In the genomic region with DNA sequence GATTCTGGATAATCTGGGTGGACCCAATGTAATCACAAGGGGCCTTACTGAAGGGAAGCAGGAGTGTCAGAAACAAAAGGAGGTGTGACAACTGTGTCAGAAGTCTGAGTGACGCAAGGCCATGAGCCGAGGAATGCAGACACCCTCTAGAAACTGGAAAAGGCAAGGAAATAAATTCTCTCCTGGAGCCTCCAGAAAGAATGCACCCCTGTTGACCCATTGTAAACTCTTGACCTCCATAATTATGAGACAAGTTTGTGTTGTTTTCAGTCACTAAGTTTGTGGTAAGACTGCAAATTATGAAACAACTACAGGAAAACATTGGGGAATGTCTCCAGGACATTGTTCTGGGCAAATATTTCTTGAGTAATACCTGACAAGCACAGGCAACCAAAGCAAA, we compare ENCODE assay signal across 14 cellular contexts. TPM values are rescaled to one million over a fixed set of nuclear protein-coding genes. Genes with fewer than 3 reads are reported as not detected.
DNase-seq lines count a peak whose midpoint lies in the region; ATAC-seq and TF ChIP-seq lines count a peak whose summit lies in the region.
"Had no signal": no experiment of that assay in that cellular context is flagged by ENCODE, and none has a peak within 500 bp of the region (broad histone marks: within the 10 kb centered on the region; RNA-seq: fewer than 3 reads in every experiment).

No MANE protein-coding gene starts in this region.

- H3K4me3 ChIP-seq in IMR-90 (ENCODE audit: insufficient read depth, low read depth, low read length): no peak overlapping the region
- H3K4me3 ChIP-seq in mammary epithelial cell (replicated peaks in 1 of 3; ENCODE audit: insufficient read depth in 1 of 3, low read depth in 2 of 3, low read length in 3 of 3): no peak overlapping the region
- H3K4me3 ChIP-seq: gastrocnemius medialis, SJSA1, spleen had no signal

- peaks cover 16% of the 10 kb centered on the region for H3K9me1 ChIP-seq in IMR-90 (ENCODE audit: insufficient read depth, low read length)

- DNase-seq in IMR-90 (no peak), mammary epithelial cell (peak; percentile 61), foreskin keratinocyte (peak; percentile 16 to 32), sciatic nerve (ENCODE audit: low spot score) (peak; percentile 4), NOMO-1 treated with DMSO at 0.1 percent for 48 hours (lab: John Stamatoyannopoulos, UW; ENCODE audit: unreplicated experiment) (no peak), NCI-H2081 treated with DMSO at 0.1 percent for 48 hours (lab: John Stamatoyannopoulos, UW) (no peak), GDM1 (lab: John Stamatoyannopoulos, UW) (no peak)
- DNase-seq: gastrocnemius medialis, NCI-H1092 treated with DMSO at 0.1 percent for 48 hours, spleen had no signal

- BruUV-seq in IMR-90 (replicated peaks; lab: Mats Ljungman, UMichigan): no TSS peak
- BruUV-seq in mammary epithelial cell (replicated peaks; lab: Mats Ljungman, UMichigan): no TSS peak

- no peaks in the 10 kb centered on the region for H4K20me1 ChIP-seq in IMR-90 (ENCODE audit: insufficient read depth, low read length)
- H4K20me1 ChIP-seq in mammary epithelial cell (ENCODE audit: insufficient read depth, low read length): no peaks in the 10 kb centered on the region

- H3K9ac ChIP-seq in IMR-90 (ENCODE audit: low read depth, low read length) (no peak overlapping the region), mammary epithelial cell (ENCODE audit: insufficient read depth, low read length) (no peak overlapping the region)
- H3K9ac ChIP-seq: parathyroid adenoma had no signal

- POLR2A ChIA-PET in IMR-90 (lab: Charles Lee; ENCODE audit: unreplicated experiment): no interaction called here

- dilution Hi-C loops in IMR-90 (cut with HindIII; ENCODE audit: low sequenced_read_pairs, unreplicated experiment): no loop called here
- dilution Hi-C loops in mammary epithelial cell (cut with HindIII; ENCODE audit: low sequenced_read_pairs): no loop called here

- H3K27ac ChIP-seq in IMR-90 (ENCODE audit: insufficient read depth, low read length): no peak overlapping the region
- no peak overlapping the region for H3K27ac ChIP-seq in mammary epithelial cell (ENCODE audit: insufficient read depth, low read depth, low read length)
- no peak overlapping the region for H3K27ac ChIP-seq in foreskin keratinocyte
- H3K27ac ChIP-seq: C4-2B, gastrocnemius medialis, parathyroid adenoma, SJSA1, spleen had no signal

- ATAC-seq in IMR-90 (ENCODE audit: low read depth): peak; percentile 8; the same call in 1 of the 2 replicates
- ATAC-seq in foreskin keratinocyte: no peak
- no peak for ATAC-seq in sciatic nerve
- ATAC-seq: gastrocnemius medialis, HCT116 had no signal

- H3K4me2 ChIP-seq in IMR-90 (ENCODE audit: low read depth, low read length) (no peak overlapping the region), mammary epithelial cell (ENCODE audit: insufficient read depth, low read depth, low read length) (no peak overlapping the region)

- H3K9me3 ChIP-seq in IMR-90 (ENCODE audit: control insufficient read depth, insufficient read depth, low read length) (no peaks in the 10 kb centered on the region), mammary epithelial cell (replicated peaks; ENCODE audit: insufficient read depth, low read length) (no peaks in the 10 kb centered on the region)
- H3K9me3 ChIP-seq: gastrocnemius medialis, SJSA1, spleen had no signal

- H2AK9ac ChIP-seq in IMR-90 (replicated peaks; ENCODE audit: low read depth, low read length, poor library complexity): no peak overlapping the region

- H2AFZ ChIP-seq in IMR-90 (replicated peaks; ENCODE audit: low read length, poor library complexity) (no peak overlapping the region), mammary epithelial cell (ENCODE audit: low read depth, low read length) (no peak overlapping the region)
- H2AFZ ChIP-seq: parathyroid adenoma had no signal

- TF ChIP-seq CTCF in IMR-90 (conservative IDR thresholded peaks at IDR 0.05; ENCODE audit: low read depth, low read length) (no peak), mammary epithelial cell (conservative IDR thresholded peaks at IDR 0.05 in 1 of 2, IDR thresholded peaks at IDR 0.05 in 1 of 2; ENCODE audit: extremely low read depth in 1 of 2, insufficient read depth in 1 of 2, low read depth in 1 of 2, low read length in 2 of 2) (no peak), foreskin keratinocyte (conservative IDR thresholded peaks at IDR 0.05) (no peak)

- peaks cover 8% of the 10 kb centered on the region for H3K36me3 ChIP-seq in IMR-90 (ENCODE audit: control insufficient read depth, insufficient read depth, low read length)
- H3K36me3 ChIP-seq in mammary epithelial cell (ENCODE audit: insufficient read depth, low read length): no peaks in the 10 kb centered on the region
- H3K36me3 ChIP-seq: gastrocnemius medialis, SJSA1, spleen had no signal

- no peak overlapping the region for H3K56ac ChIP-seq in IMR-90 (ENCODE audit: extremely low read depth, insufficient read depth, low read length)

- H3K4me1 ChIP-seq in IMR-90 (ENCODE audit: control insufficient read depth, insufficient read depth, low read length): peaks cover 11% of the 10 kb centered on the region
- H3K4me1 ChIP-seq in mammary epithelial cell (ENCODE audit: insufficient read depth, low read length): peaks cover 14% of the 10 kb centered on the region
- no peaks in the 10 kb centered on the region for H3K4me1 ChIP-seq in foreskin keratinocyte
- H3K4me1 ChIP-seq: gastrocnemius medialis, parathyroid adenoma, SJSA1 had no signal

- TF ChIP-seq RAD21 in IMR-90 (IDR thresholded peaks at IDR 0.05; ENCODE audit: low read length): no peak

- CTCF ChIA-PET in IMR-90 (lab: Yijun Ruan, JAX) (no interaction called here), mammary epithelial cell (lab: Charles Lee; ENCODE audit: low non-redundant PET) (no interaction called here)

- H3K27me3 ChIP-seq in IMR-90 (ENCODE audit: control insufficient read depth, insufficient read depth, low read length) (no peaks in the 10 kb centered on the region), mammary epithelial cell (ENCODE audit: insufficient read depth, low read length) (no peaks in the 10 kb centered on the region), foreskin keratinocyte (no peaks in the 10 kb centered on the region)
- H3K27me3 ChIP-seq: gastrocnemius medialis, SJSA1, spleen had no signal

- H3K4ac ChIP-seq in IMR-90 (ENCODE audit: low read depth, low read length): no peak overlapping the region

- peaks cover 0 to 4% of the 10 kb centered on the region in 2 experiments; a peak in 1 of 4 replicates for H3K79me1 ChIP-seq in IMR-90 (ENCODE audit: low read depth in 1 of 2, low read length in 2 of 2)

- intact Hi-C loops in IMR-90 (cut with micrococcal nuclease): no loop called here
- intact Hi-C loops in mammary epithelial cell (cut with micrococcal nuclease): no loop called here
- intact Hi-C loops in sciatic nerve (cut with DNase I): no loop called here

- H3K18ac ChIP-seq in IMR-90 (ENCODE audit: low read depth, low read length): peak overlapping the region; percentile 57; the same call in 1 of the 2 replicates

- WGBS in IMR-90 (ENCODE audit: extremely low coverage in 2 of 2, insufficient read length in 1 of 2), 2 experiments: no CpG with 5 or more reads among the region's 2 CpGs
- WGBS in mammary epithelial cell (ENCODE audit: low coverage, missing lambda C conversion rate): 91% methylated on average over 2 of the region's 2 CpGs

- no peak overlapping the region; the same call in 2 of the 3 replicates for H2BK15ac ChIP-seq in IMR-90 (ENCODE audit: low read depth, low read length)

- peak overlapping the region; percentile 29 for H2AK5ac ChIP-seq in IMR-90 (ENCODE audit: low read depth, low read length)

- 0 out of 2 replicates have a peak overlapping the region, but pooled peaks have one; percentile 3 for H3K14ac ChIP-seq in IMR-90 (replicated peaks; ENCODE audit: low read depth, low read length)

- H4K8ac ChIP-seq in IMR-90 (ENCODE audit: low read depth in 2 of 2, low read length in 2 of 2): no peak overlapping the region

- peak overlapping the region; percentile 85; the same call in 1 of the 2 replicates for H4K5ac ChIP-seq in IMR-90 (ENCODE audit: low read depth, low read length)

- H3K23ac ChIP-seq in IMR-90 (ENCODE audit: low read depth, low read length): no peak overlapping the region

- H4K91ac ChIP-seq in IMR-90 (ENCODE audit: insufficient read depth, low read depth, low read length): no peak overlapping the region

- H2BK5ac ChIP-seq in IMR-90 (ENCODE audit: low read depth, low read length, poor library complexity, severe bottlenecking): peak overlapping the region; percentile 29

- H3K79me2 ChIP-seq in mammary epithelial cell (ENCODE audit: insufficient read depth, low read length): no peaks in the 10 kb centered on the region
- H3K79me2 ChIP-seq: parathyroid adenoma had no signal

- H2BK20ac ChIP-seq in IMR-90 (ENCODE audit: low read depth, low read length): no peak overlapping the region; the same call in 1 of the 2 replicates

- in situ Hi-C loops in IMR-90 (cut with MboI; ENCODE audit: low sequenced_read_pairs): no loop called here
- in situ Hi-C loops in mammary epithelial cell (cut with MboI; ENCODE audit: low sequenced_read_pairs in 2 of 2): no loop called here

- TF ChIP-seq POLR2A in IMR-90 (IDR thresholded peaks at IDR 0.05; ENCODE audit: low read depth, low read length): no peak

- no peak overlapping the region for H2BK120ac ChIP-seq in IMR-90 (ENCODE audit: low read depth, low read length)

TF ChIP-seq in IMR-90, 13 proteins besides CTCF, POLR2A, EP300 and RAD21 (continues in another document):
- TF ChIP-seq CEBPB (IDR thresholded peaks at IDR 0.05; ENCODE audit: low read depth, low read length) (no peak), NFE2L2 (IDR thresholded peaks at IDR 0.05; ENCODE audit: low read depth, low read length) (no peak), BHLHE40 (IDR thresholded peaks at IDR 0.05; ENCODE audit: low read depth, low read length) (no peak), MAZ (IDR thresholded peaks at IDR 0.05; ENCODE audit: borderline replicate concordance, low read depth, low read length) (no peak), SMC3 (IDR thresholded peaks at IDR 0.05; ENCODE audit: low read depth, low read length) (no peak), MXI1 (IDR thresholded peaks at IDR 0.05; ENCODE audit: borderline replicate concordance, low read depth, low read length) (no peak)

RNA-seq across cellular contexts. Expression of gene B3GNT7, which starts 47.3 kb away (rescaled TPM):
- under 0.01 TPM in 2 replicates for total RNA-seq in IMR-90 (2012; rRNA removed)
- 0.03 and 0.07 TPM in 2 replicates for polyA plus RNA-seq in IMR-90 (2012; rRNA removed)
- polyA plus RNA-seq in IMR-90 (2012; cell fraction: cytosol; rRNA removed): 0.04 and 0.51 TPM in 2 replicates
- polyA plus RNA-seq in IMR-90 (2012; cell fraction: nucleus; rRNA removed; ENCODE audit: low replicate concordance): 0.13 and 0.33 TPM in 2 replicates
- total RNA-seq in mammary epithelial cell: 1 to 10 TPM in 1 of 2 donors, under 1 TPM in 1; 0.61 to 7.3 TPM
- 0.19 TPM for polyA plus RNA-seq in mammary epithelial cell
- polyA minus RNA-seq in mammary epithelial cell: not detected
- 0.07 and 0.10 TPM in 2 replicates for total RNA-seq in foreskin keratinocyte
- polyA plus RNA-seq in foreskin keratinocyte: 0.07 and 0.08 TPM in 2 replicates
- total RNA-seq in sciatic nerve: 4.2 TPM
- total RNA-seq: SJSA1 had no signal

Comparison
In these comparisons a context has a peak if more than half of its experiments do, and no peak if none do; other contexts are left out.
1. DNase-seq: peak in mammary epithelial cell (single experiment), foreskin keratinocyte (2 of 2) and sciatic nerve (single experiment); none in IMR-90 (single experiment), NOMO-1 treated with DMSO at 0.1 percent for 48 hours (single experiment), NCI-H2081 treated with DMSO at 0.1 percent for 48 hours (single experiment) and GDM1 (single experiment).